Comparison of ENCODE assay signal across 10 cellular contexts in genomic region chr12:45354399-45354798, GRCh38.
DNase-seq lines count a peak whose midpoint lies in the region; ATAC-seq and TF ChIP-seq lines count a peak whose summit lies in the region.
"Had no signal": no experiment of that assay in that cellular context is flagged by ENCODE, and none has a peak within 500 bp of the region (broad histone marks: within the 10 kb centered on the region; RNA-seq: fewer than 3 reads in every experiment).

No MANE protein-coding gene starts in this region.

- H2BK5ac ChIP-seq in mesenchymal stem cell (ENCODE audit: low read depth, low read length, poor library complexity, severe bottlenecking), result no peak overlapping the region

- no peak overlapping the region for H3K14ac ChIP-seq in mesenchymal stem cell (ENCODE audit: low read length in 2 of 2)

- no peak overlapping the region for H3K4ac ChIP-seq in mesenchymal stem cell (ENCODE audit: low read depth in 1 of 2, low read length in 2 of 2)

- H3K79me1 ChIP-seq in mesenchymal stem cell (replicated peaks; ENCODE audit: low read length, poor library complexity, severe bottlenecking), result peaks cover 7% of the 10 kb centered on the region

- H3K36me3 ChIP-seq in mesenchymal stem cell (ENCODE audit: control insufficient read depth in 1 of 2, insufficient read depth in 2 of 2, low read depth in 1 of 2, low read length in 2 of 2), result peaks cover 19 to 52% of the 10 kb centered on the region in 2 experiments

- no peak overlapping the region for H2AFZ ChIP-seq in mesenchymal stem cell (ENCODE audit: low read depth, low read length)

- no peak overlapping the region for H3K23ac ChIP-seq in mesenchymal stem cell (ENCODE audit: low read length in 2 of 2)

- DNase-seq in mesenchymal stem cell (no peak), Right ventricle myocardium inferior (ENCODE audit: missing footprints) (no peak), GM13977 (ENCODE audit: low spot score) (no peak), NCI-H446 (lab: John Stamatoyannopoulos, UW) (no peak)
- DNase-seq: activated gamma-delta T cell treated with Interleukin-2 at 50 U/mL for 16 hours; stimulated activated CD4-positive, alpha-beta T cell treated with anti-CD3 and anti-CD28 coated beads, Interleukin-4, amount 100 ng/mL, for 1 hour had no signal

- H3K4me3 ChIP-seq in mesenchymal stem cell (ENCODE audit: insufficient read depth in 1 of 2, low read depth in 1 of 2, low read length in 2 of 2), result no peak overlapping the region

- H3K9ac ChIP-seq in mesenchymal stem cell (ENCODE audit: low read length), result no peak overlapping the region

- H3K4me1 ChIP-seq in mesenchymal stem cell (ENCODE audit: control insufficient read depth, insufficient read depth, low read depth, low read length), result peaks cover 5% of the 10 kb centered on the region

- no peak overlapping the region for H2BK12ac ChIP-seq in mesenchymal stem cell (ENCODE audit: low read length in 2 of 2)

- H3K4me2 ChIP-seq in mesenchymal stem cell (ENCODE audit: low read length, poor library complexity, severe bottlenecking), result no peak overlapping the region

- no peaks in the 10 kb centered on the region for H3K27me3 ChIP-seq in mesenchymal stem cell (ENCODE audit: control insufficient read depth in 1 of 2, insufficient read depth in 1 of 2, low read length in 2 of 2)

- no peak overlapping the region for H2BK15ac ChIP-seq in mesenchymal stem cell (ENCODE audit: low read depth, poor library complexity, severe bottlenecking)

- no peak overlapping the region for H4K8ac ChIP-seq in mesenchymal stem cell (ENCODE audit: low read length)

- H4K91ac ChIP-seq in mesenchymal stem cell (ENCODE audit: low read length), result no peak overlapping the region

- H3K18ac ChIP-seq in mesenchymal stem cell (ENCODE audit: low read depth in 1 of 2, low read length in 2 of 2), result no peak overlapping the region

- no peaks in the 10 kb centered on the region for H3K9me3 ChIP-seq in mesenchymal stem cell (ENCODE audit: control insufficient read depth, low read length)

- peak; percentile 86 for ATAC-seq in GM18867 (IDR thresholded peaks at IDR 0.05; ENCODE audit: unreplicated experiment)
- peak; percentile 97 for ATAC-seq in GM21447 (IDR thresholded peaks at IDR 0.05; ENCODE audit: unreplicated experiment)
- peak; percentile 97 for ATAC-seq in HG03378 (IDR thresholded peaks at IDR 0.05; ENCODE audit: unreplicated experiment)
- ATAC-seq in Right ventricle myocardium inferior, result no peak
- ATAC-seq: SK-N-SH treated with all-trans-retinoic acid at 6 μM for 48 hours had no signal

- no peak overlapping the region for H2AK5ac ChIP-seq in mesenchymal stem cell (ENCODE audit: low read length, severe bottlenecking)

- intact Hi-C loops in Right ventricle myocardium inferior (cut with DNase I), result no loop called here

- H2BK120ac ChIP-seq in mesenchymal stem cell (ENCODE audit: low read depth, low read length), result no peak overlapping the region

- in situ Hi-C loops in GM13977 (cut with MboI; ENCODE audit: low pct_unique_long_range_greater_than_20kb, low sequenced_read_pairs, unreplicated experiment), result no loop called here

- H3K27ac ChIP-seq in mesenchymal stem cell (ENCODE audit: low read length, poor library complexity, severe bottlenecking), result peak overlapping the region; percentile 1

- TF ChIP-seq CTCF in GM13977 (IDR thresholded peaks at IDR 0.05; ENCODE audit: extremely low read depth, insufficient read depth, missing control alignments), result no peak
